16 cellular contexts compared by ENCODE assay signal in genomic region chr10:96272986-96273280, GRCh38. TPM values are rescaled to one million over a fixed set of nuclear protein-coding genes. Genes with fewer than 3 reads are reported as not detected.
DNase-seq lines count a peak whose midpoint lies in the region; ATAC-seq and TF ChIP-seq lines count a peak whose summit lies in the region.
"Had no signal": no experiment of that assay in that cellular context is flagged by ENCODE, and none has a peak within 500 bp of the region (broad histone marks: within the 10 kb centered on the region; RNA-seq: fewer than 3 reads in every experiment).

No MANE protein-coding gene starts in this region.

- DNase-seq in hepatocyte (ENCODE audit: low spot score) (no peak), transverse colon (no peak), caudate nucleus (lab: John Stamatoyannopoulos, UW) (no peak), G401 (ENCODE audit: low spot score) (no peak), NCI-H82 treated with DMSO at 0.1 percent for 48 hours (lab: John Stamatoyannopoulos, UW; ENCODE audit: unreplicated experiment) (no peak)
- DNase-seq: CD4-positive, alpha-beta memory T cell; endodermal cell; left cardiac atrium; MG63; NCI-H2171; psoas muscle; WERI-Rb-1 had no signal

- intact Hi-C loops in transverse colon (cut with DNase I; ENCODE audit: low total_unique reads): no loop called here

- peak; percentile 0 for ATAC-seq in GM19467 (IDR thresholded peaks at IDR 0.05; ENCODE audit: unreplicated experiment)
- ATAC-seq: left cardiac atrium, psoas muscle had no signal

- no peaks in the 10 kb centered on the region for H4K20me1 ChIP-seq in OCI-LY1 (ENCODE audit: insufficient read depth, low read length)
- no peaks in the 10 kb centered on the region for H4K20me1 ChIP-seq in hepatocyte (ENCODE audit: insufficient read depth, poor library complexity, severe bottlenecking)

- H3K79me2 ChIP-seq in OCI-LY1 (ENCODE audit: insufficient read depth, low read length): peaks cover 33% of the 10 kb centered on the region
- peaks cover 13% of the 10 kb centered on the region for H3K79me2 ChIP-seq in hepatocyte

- no peak for TF ChIP-seq EP300 in transverse colon (IDR thresholded peaks at IDR 0.05; ENCODE audit: low read depth)

- H3K9me3 ChIP-seq in OCI-LY1 (ENCODE audit: low read length): no peaks in the 10 kb centered on the region
- H3K9me3 ChIP-seq in hepatocyte (ENCODE audit: low read depth): no peaks in the 10 kb centered on the region
- H3K9me3 ChIP-seq in transverse colon: no peaks in the 10 kb centered on the region
- H3K9me3 ChIP-seq: MG63, psoas muscle, SJSA1 had no signal

- H3K4me3 ChIP-seq in OCI-LY1 (ENCODE audit: low read depth, low read length, poor library complexity, severe bottlenecking): peak overlapping the region; percentile 88
- no peak overlapping the region for H3K4me3 ChIP-seq in hepatocyte
- H3K4me3 ChIP-seq in transverse colon: no peak overlapping the region
- H3K4me3 ChIP-seq: MG63, psoas muscle, SJSA1 had no signal

- H3K27me3 ChIP-seq in OCI-LY1 (ENCODE audit: insufficient read depth, low read length): no peaks in the 10 kb centered on the region
- H3K27me3 ChIP-seq in hepatocyte: no peaks in the 10 kb centered on the region
- H3K27me3 ChIP-seq in transverse colon: no peaks in the 10 kb centered on the region
- H3K27me3 ChIP-seq: MG63 had no signal

- H3K4me2 ChIP-seq in OCI-LY1 (ENCODE audit: low read length) (peak overlapping the region; percentile 99), hepatocyte (peak overlapping the region; percentile 63)

- no peak overlapping the region for H2AFZ ChIP-seq in OCI-LY1 (ENCODE audit: low read length)
- no peak overlapping the region for H2AFZ ChIP-seq in hepatocyte

- no peak for TF ChIP-seq POLR2A in transverse colon (IDR thresholded peaks at IDR 0.05)

- H3K4me1 ChIP-seq in OCI-LY1 (ENCODE audit: insufficient read depth, low read length, severe bottlenecking) (peaks cover 59% of the 10 kb centered on the region), hepatocyte (ENCODE audit: insufficient read depth) (peaks cover 32% of the 10 kb centered on the region), transverse colon (peaks cover 5 to 69% (median 36%) of the 10 kb centered on the region in 4 donors)
- H3K4me1 ChIP-seq: SJSA1 had no signal

- H3F3A ChIP-seq in OCI-LY1 (ENCODE audit: insufficient read depth, low read length): peaks cover 5% of the 10 kb centered on the region; the same call in 1 of the 2 replicates

- TF ChIP-seq CTCF in OCI-LY1 (IDR thresholded peaks at IDR 0.05; ENCODE audit: low read length) (no peak), hepatocyte (IDR thresholded peaks at IDR 0.05; ENCODE audit: poor library complexity) (no peak), transverse colon (IDR thresholded peaks at IDR 0.05) (no peak)

- in situ Hi-C loops in transverse colon (cut with MboI; ENCODE audit: low pct_ligation_motif_present in 1 of 4, low pct_unique_long_range_greater_than_20kb in 1 of 4, low sequenced_read_pairs in 3 of 4) (no loop called here), G401 (cut with HindIII; ENCODE audit: low sequenced_read_pairs) (no loop called here)

- H3K27ac ChIP-seq in OCI-LY1 (ENCODE audit: low read depth, low read length, poor library complexity, severe bottlenecking) (peak overlapping the region; percentile 100), hepatocyte (peak overlapping the region; percentile 82), transverse colon (peak overlapping the region; percentile 86 to 88 (median 86)), caudate nucleus (ENCODE audit: low read depth, low read length) (no peak overlapping the region)
- H3K27ac ChIP-seq: psoas muscle, SJSA1, WERI-Rb-1 had no signal

- H3K9ac ChIP-seq in OCI-LY1 (ENCODE audit: low read length): peak overlapping the region; percentile 96

- H3K9me2 ChIP-seq in OCI-LY1 (ENCODE audit: low read depth, low read length) (no peaks in the 10 kb centered on the region), hepatocyte (replicated peaks; ENCODE audit: insufficient read depth) (no peaks in the 10 kb centered on the region)

- peaks cover 18% of the 10 kb centered on the region; the same call in 1 of the 2 replicates for H3K36me3 ChIP-seq in OCI-LY1 (ENCODE audit: insufficient read depth, low read length)
- H3K36me3 ChIP-seq in hepatocyte (replicated peaks; ENCODE audit: insufficient read depth, low read depth): no peaks in the 10 kb centered on the region
- no peaks in the 10 kb centered on the region for H3K36me3 ChIP-seq in transverse colon
- H3K36me3 ChIP-seq: MG63, SJSA1, WERI-Rb-1 had no signal

RNA-seq across cellular contexts. Expression of gene BLNK, which starts 1.6 kb away (rescaled TPM):
- total RNA-seq in hepatocyte (4.8 and 6.9 TPM in 2 replicates), transverse colon (10 to 100 TPM in 2 of 4 donors, 1 to 10 TPM in 2; 5.6 to 21.8 (median 12.0) TPM)
- polyA plus RNA-seq in hepatocyte: 6.3 and 9.7 TPM in 2 replicates
- not detected in 2 replicates for total RNA-seq in G401 (2014; rRNA removed; shearing (Covaris generic))
- total RNA-seq: endodermal cell, HT1080, SJSA1 had no signal

RNA-seq across cellular contexts. Expression of gene DNTT, which starts 31.3 kb away (rescaled TPM):
- total RNA-seq in hepatocyte: not detected in 2 replicates
- 0.10 TPM in 1 of 2 replicates, not detected in the other for polyA plus RNA-seq in hepatocyte
- total RNA-seq in transverse colon: not detected
- total RNA-seq in G401 (2014; rRNA removed; shearing (Covaris generic)): not detected in 2 replicates
- total RNA-seq: CD4-positive, alpha-beta memory T cell; endodermal cell; HT1080; left cardiac atrium; psoas muscle; SJSA1 had no signal
- polyA plus RNA-seq: CD4-positive, alpha-beta memory T cell had no signal
